Comparison of ENCODE assay signal across 1 cellular context in the genomic region with DNA sequence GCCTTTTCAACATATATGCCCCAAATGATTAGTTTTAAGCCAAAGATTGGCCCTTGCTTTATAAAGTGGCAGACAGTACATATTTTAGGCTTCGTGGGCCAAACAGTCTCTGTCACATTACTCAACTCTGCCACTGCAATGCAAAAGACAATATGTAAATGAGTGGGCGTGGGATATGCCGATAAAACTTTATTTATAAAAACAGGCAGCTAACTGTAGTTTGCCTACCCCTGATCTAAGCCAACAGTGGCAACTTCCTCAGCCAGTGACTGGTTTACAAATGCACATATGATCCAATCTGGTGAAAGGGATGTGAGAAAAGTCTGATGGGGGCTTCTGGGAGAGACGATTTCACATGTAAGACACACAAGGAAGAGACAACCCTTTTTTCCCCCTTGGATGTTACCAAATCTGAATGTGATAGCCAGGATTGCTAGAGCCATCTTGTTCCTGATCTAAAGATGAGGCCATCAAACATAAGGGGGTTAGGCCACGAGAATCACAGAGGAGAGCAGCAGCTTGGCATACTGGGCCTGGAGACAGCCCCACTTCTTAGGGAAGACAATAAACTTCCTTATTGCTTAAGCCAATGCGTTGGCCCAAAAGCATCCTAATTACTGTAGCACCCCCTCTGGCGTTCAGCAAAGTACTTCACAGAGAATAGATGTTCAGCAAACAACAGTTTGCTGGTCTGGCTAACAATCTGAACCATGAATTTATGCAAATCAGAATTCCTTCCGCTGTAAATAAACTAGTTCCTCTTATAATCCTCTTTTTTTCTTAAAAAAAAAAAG.
TF ChIP-seq lines count a peak whose summit lies in the region.

No MANE protein-coding gene starts in this region.

TF ChIP-seq in HepG2, 621 proteins besides CTCF, POLR2A, EP300 and RAD21 (continued from another document):
- TF ChIP-seq, protein P1, sequence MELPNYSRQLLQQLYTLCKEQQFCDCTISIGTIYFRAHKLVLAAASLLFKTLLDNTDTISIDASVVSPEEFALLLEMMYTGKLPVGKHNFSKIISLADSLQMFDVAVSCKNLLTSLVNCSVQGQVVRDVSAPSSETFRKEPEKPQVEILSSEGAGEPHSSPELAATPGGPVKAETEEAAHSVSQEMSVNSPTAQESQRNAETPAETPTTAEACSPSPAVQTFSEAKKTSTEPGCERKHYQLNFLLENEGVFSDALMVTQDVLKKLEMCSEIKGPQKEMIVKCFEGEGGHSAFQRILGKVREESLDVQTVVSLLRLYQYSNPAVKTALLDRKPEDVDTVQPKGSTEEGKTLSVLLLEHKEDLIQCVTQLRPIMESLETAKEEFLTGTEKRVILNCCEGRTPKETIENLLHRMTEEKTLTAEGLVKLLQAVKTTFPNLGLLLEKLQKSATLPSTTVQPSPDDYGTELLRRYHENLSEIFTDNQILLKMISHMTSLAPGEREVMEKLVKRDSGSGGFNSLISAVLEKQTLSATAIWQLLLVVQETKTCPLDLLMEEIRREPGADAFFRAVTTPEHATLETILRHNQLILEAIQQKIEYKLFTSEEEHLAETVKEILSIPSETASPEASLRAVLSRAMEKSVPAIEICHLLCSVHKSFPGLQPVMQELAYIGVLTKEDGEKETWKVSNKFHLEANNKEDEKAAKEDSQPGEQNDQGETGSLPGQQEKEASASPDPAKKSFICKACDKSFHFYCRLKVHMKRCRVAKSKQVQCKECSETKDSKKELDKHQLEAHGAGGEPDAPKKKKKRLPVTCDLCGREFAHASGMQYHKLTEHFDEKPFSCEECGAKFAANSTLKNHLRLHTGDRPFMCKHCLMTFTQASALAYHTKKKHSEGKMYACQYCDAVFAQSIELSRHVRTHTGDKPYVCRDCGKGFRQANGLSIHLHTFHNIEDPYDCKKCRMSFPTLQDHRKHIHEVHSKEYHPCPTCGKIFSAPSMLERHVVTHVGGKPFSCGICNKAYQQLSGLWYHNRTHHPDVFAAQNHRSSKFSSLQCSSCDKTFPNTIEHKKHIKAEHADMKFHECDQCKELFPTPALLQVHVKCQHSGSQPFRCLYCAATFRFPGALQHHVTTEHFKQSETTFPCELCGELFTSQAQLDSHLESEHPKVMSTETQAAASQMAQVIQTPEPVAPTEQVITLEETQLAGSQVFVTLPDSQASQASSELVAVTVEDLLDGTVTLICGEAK (IDR thresholded peaks at IDR 0.05), result no peak
- TF ChIP-seq, protein P1 (CRISPR knock-in tag; IDR thresholded peaks at IDR 0.05), result peak; percentile 84; the same call in 1 of the 2 replicates
- no peak for TF ChIP-seq ZNF350 (CRISPR knock-in tag; IDR thresholded peaks at IDR 0.05; ENCODE audit: borderline replicate concordance, low read depth)
